In genomic region chr15:57881361-57881760, GRCh38 we compare ENCODE assay signal across 14 cellular contexts.
"Had no signal": no experiment of that assay in that cellular context is flagged by ENCODE, and none has a peak within 500 bp of the region (broad histone marks: within the 10 kb centered on the region; RNA-seq: fewer than 3 reads in every experiment).

No MANE protein-coding gene starts in this region.

- H3K27ac ChIP-seq: body of pancreas, heart left ventricle, left lung, pancreas, skin epidermis, tibial nerve, WERI-Rb-1 had no signal

- H3K36me3 Mint-ChIP-seq: T-cell had no signal

- H3K36me3 ChIP-seq: heart left ventricle, left lung, pancreas, tibial nerve, WERI-Rb-1 had no signal

- H3K4me3 Mint-ChIP-seq: activated CD8-positive, alpha-beta T cell treated with anti-CD3 and anti-CD28 coated beads for 36 hours; T-cell had no signal

- H3K27me3 ChIP-seq: body of pancreas, heart left ventricle, pancreas, tibial nerve had no signal

- DNase-seq: activated CD4-positive, alpha-beta T cell treated with anti-CD3 and anti-CD28 coated beads for 4 hours; activated CD8-positive, alpha-beta T cell treated with anti-CD3 and anti-CD28 coated beads for 36 hours; activated naive CD4-positive, alpha-beta T cell treated with Interleukin-2 at 50 U/mL for 16 hours; body of pancreas; foreskin melanocyte; heart left ventricle; left lung; mesenchymal stem cell; pancreas; retina; T-cell; WERI-Rb-1 had no signal

- H3K9me3 Mint-ChIP-seq: activated CD8-positive, alpha-beta T cell treated with anti-CD3 and anti-CD28 coated beads for 36 hours; T-cell had no signal

- H3K4me3 ChIP-seq: body of pancreas, heart left ventricle, left lung, pancreas, skin epidermis, tibial nerve had no signal

- H3K4me1 ChIP-seq: body of pancreas, heart left ventricle, left lung, pancreas, tibial nerve had no signal

- H3K27ac Mint-ChIP-seq: activated CD8-positive, alpha-beta T cell treated with anti-CD3 and anti-CD28 coated beads for 36 hours; T-cell had no signal

- H3K9me3 ChIP-seq: body of pancreas, left lung, pancreas had no signal

- H3K4me1 Mint-ChIP-seq: T-cell had no signal
